1 cellular context compared by ENCODE assay signal in the genomic region with DNA sequence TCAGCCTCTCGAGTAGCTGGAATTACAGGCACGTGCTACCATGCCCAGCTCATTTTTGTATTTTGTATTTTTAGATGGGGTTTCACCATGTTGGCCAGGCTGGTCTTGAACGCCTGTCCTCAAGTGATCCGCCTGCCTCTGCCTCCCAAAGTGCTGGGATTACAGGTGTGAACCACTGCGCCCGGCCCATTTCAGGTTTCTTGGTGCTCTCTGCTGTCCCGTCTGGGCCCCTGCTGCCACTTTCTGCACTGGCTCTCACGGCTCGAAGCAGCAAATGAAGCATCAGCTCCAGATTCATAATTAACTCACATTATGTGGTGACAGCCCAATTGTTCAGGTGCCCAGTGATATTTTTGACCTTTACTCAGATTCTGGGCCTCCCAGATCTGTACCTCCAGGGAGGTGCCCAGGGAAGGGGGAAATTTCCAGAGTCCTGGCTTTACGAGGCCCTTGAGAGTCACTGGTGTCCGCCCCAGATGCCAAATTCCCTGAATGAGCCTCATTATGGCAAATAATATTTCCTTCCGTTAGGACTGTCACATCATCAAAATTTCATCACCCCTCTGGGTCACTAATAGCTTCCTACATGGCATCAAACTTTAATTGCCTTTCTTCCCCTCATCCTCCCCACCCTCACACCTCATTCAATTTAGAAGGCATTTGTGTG.
TF ChIP-seq lines count a peak whose summit lies in the region.

No MANE protein-coding gene starts in this region.

TF ChIP-seq in HEK293, 187 proteins besides CTCF, POLR2A, EP300 and RAD21 (continued from another document):
- TF ChIP-seq, protein P1, sequence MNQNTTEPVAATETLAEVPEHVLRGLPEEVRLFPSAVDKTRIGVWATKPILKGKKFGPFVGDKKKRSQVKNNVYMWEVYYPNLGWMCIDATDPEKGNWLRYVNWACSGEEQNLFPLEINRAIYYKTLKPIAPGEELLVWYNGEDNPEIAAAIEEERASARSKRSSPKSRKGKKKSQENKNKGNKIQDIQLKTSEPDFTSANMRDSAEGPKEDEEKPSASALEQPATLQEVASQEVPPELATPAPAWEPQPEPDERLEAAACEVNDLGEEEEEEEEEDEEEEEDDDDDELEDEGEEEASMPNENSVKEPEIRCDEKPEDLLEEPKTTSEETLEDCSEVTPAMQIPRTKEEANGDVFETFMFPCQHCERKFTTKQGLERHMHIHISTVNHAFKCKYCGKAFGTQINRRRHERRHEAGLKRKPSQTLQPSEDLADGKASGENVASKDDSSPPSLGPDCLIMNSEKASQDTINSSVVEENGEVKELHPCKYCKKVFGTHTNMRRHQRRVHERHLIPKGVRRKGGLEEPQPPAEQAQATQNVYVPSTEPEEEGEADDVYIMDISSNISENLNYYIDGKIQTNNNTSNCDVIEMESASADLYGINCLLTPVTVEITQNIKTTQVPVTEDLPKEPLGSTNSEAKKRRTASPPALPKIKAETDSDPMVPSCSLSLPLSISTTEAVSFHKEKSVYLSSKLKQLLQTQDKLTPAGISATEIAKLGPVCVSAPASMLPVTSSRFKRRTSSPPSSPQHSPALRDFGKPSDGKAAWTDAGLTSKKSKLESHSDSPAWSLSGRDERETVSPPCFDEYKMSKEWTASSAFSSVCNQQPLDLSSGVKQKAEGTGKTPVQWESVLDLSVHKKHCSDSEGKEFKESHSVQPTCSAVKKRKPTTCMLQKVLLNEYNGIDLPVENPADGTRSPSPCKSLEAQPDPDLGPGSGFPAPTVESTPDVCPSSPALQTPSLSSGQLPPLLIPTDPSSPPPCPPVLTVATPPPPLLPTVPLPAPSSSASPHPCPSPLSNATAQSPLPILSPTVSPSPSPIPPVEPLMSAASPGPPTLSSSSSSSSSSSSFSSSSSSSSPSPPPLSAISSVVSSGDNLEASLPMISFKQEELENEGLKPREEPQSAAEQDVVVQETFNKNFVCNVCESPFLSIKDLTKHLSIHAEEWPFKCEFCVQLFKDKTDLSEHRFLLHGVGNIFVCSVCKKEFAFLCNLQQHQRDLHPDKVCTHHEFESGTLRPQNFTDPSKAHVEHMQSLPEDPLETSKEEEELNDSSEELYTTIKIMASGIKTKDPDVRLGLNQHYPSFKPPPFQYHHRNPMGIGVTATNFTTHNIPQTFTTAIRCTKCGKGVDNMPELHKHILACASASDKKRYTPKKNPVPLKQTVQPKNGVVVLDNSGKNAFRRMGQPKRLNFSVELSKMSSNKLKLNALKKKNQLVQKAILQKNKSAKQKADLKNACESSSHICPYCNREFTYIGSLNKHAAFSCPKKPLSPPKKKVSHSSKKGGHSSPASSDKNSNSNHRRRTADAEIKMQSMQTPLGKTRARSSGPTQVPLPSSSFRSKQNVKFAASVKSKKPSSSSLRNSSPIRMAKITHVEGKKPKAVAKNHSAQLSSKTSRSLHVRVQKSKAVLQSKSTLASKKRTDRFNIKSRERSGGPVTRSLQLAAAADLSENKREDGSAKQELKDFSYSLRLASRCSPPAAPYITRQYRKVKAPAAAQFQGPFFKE (tag by site-specific recombination; IDR thresholded peaks at IDR 0.05; ENCODE audit: borderline replicate concordance): no peak
- TF ChIP-seq WT1 (tag by site-specific recombination; IDR thresholded peaks at IDR 0.05): peak; percentile 25; the same call in 1 of the 2 replicates
- TF ChIP-seq ZBTB20 (tag by site-specific recombination; IDR thresholded peaks at IDR 0.05): peak; percentile 49; the same call in 1 of the 2 replicates
TF ChIP-seq in HEK293: peak in this region for 4.
